In the genomic region with DNA sequence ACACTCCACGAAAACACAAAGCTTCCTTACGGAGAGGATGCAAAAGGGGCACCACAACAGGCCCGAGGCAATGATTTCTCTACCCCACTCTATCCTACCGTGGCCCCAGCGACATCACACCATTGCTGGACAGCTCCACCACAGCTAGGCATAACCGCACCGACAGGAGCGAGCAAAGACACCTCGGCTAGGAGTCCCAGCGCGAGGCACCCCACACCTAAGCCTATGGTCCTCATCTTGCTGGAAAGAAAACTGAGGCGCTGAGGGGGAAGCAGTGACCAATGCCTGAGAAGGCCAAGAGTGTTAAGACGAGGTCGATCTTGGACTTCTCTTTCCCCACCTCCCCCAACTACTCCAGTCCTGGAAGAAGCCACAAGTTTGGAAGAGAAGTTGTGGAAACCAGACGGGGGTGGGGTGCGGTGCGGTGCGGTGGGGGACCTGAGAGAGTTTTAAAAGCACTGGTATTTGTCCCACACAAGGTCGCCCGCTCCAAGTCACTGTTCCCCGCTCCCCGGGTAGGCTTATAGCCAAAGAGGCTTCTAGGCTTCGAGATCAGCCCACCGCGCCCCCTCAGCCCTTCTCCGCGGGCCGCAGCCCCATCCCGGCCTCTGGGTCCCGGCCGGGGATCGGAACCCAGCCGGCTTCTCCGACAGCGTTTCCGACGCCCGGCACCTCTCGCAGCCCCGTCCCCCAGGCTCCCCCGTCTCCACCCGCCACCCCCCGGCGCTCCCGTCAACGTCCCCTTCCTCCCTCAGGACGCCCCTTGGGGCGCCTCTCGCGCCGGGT, we compare ENCODE assay signal across 1 cellular context.
A peak's percentile ranks its signal among the peaks of the same experiment; 100 is the strongest.
TF ChIP-seq lines count a peak whose summit lies in the region.

No MANE protein-coding gene starts in this region.

TF ChIP-seq in K562, 482 proteins besides CTCF, POLR2A, EP300 and RAD21:
- no peak for TF ChIP-seq ZNF766 (CRISPR knock-in tag; conservative IDR thresholded peaks at IDR 0.05)
- TF ChIP-seq RBBP5 (IDR thresholded peaks at IDR 0.05; ENCODE audit: borderline replicate concordance, insufficient read depth, low read length, poor library complexity, severe bottlenecking) = peak; percentile 14
- 0 out of 2 replicates have a peak, but pooled peaks have one; percentile 35 for TF ChIP-seq CREM (IDR thresholded peaks at IDR 0.05; ENCODE audit: low read depth)
- 0 out of 2 replicates have a peak, but pooled peaks have one; percentile 23 for TF ChIP-seq TGIF2 (CRISPR knock-in tag; IDR thresholded peaks at IDR 0.05)
- TF ChIP-seq, protein P1, sequence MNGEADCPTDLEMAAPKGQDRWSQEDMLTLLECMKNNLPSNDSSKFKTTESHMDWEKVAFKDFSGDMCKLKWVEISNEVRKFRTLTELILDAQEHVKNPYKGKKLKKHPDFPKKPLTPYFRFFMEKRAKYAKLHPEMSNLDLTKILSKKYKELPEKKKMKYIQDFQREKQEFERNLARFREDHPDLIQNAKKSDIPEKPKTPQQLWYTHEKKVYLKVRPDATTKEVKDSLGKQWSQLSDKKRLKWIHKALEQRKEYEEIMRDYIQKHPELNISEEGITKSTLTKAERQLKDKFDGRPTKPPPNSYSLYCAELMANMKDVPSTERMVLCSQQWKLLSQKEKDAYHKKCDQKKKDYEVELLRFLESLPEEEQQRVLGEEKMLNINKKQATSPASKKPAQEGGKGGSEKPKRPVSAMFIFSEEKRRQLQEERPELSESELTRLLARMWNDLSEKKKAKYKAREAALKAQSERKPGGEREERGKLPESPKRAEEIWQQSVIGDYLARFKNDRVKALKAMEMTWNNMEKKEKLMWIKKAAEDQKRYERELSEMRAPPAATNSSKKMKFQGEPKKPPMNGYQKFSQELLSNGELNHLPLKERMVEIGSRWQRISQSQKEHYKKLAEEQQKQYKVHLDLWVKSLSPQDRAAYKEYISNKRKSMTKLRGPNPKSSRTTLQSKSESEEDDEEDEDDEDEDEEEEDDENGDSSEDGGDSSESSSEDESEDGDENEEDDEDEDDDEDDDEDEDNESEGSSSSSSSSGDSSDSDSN (IDR thresholded peaks at IDR 0.05; ENCODE audit: borderline replicate concordance in 1 of 2, low read depth in 2 of 2, low read length in 2 of 2) = peak in 1 of 2 experiments; percentile 63; a peak in 1 of 4 replicates
- TF ChIP-seq, protein P2, sequence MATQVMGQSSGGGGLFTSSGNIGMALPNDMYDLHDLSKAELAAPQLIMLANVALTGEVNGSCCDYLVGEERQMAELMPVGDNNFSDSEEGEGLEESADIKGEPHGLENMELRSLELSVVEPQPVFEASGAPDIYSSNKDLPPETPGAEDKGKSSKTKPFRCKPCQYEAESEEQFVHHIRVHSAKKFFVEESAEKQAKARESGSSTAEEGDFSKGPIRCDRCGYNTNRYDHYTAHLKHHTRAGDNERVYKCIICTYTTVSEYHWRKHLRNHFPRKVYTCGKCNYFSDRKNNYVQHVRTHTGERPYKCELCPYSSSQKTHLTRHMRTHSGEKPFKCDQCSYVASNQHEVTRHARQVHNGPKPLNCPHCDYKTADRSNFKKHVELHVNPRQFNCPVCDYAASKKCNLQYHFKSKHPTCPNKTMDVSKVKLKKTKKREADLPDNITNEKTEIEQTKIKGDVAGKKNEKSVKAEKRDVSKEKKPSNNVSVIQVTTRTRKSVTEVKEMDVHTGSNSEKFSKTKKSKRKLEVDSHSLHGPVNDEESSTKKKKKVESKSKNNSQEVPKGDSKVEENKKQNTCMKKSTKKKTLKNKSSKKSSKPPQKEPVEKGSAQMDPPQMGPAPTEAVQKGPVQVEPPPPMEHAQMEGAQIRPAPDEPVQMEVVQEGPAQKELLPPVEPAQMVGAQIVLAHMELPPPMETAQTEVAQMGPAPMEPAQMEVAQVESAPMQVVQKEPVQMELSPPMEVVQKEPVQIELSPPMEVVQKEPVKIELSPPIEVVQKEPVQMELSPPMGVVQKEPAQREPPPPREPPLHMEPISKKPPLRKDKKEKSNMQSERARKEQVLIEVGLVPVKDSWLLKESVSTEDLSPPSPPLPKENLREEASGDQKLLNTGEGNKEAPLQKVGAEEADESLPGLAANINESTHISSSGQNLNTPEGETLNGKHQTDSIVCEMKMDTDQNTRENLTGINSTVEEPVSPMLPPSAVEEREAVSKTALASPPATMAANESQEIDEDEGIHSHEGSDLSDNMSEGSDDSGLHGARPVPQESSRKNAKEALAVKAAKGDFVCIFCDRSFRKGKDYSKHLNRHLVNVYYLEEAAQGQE (CRISPR knock-in tag; IDR thresholded peaks at IDR 0.05; ENCODE audit: low read depth) = peak; percentile 90
- TF ChIP-seq CCNT2 (IDR thresholded peaks at IDR 0.05; ENCODE audit: borderline replicate concordance, extremely low read depth, insufficient read length, low read depth, low read length) = no peak
- TF ChIP-seq SRSF1 (IDR thresholded peaks at IDR 0.05; ENCODE audit: low read depth, low read length) = no peak
- no peak for TF ChIP-seq BCL6 (CRISPR knock-in tag; IDR thresholded peaks at IDR 0.05)
- no peak for TF ChIP-seq ZNF644 (tag; IDR thresholded peaks at IDR 0.05; ENCODE audit: low read depth)
- TF ChIP-seq EHMT2 (IDR thresholded peaks at IDR 0.05) = peak; percentile 92
- peak; percentile 84 for TF ChIP-seq MIER1 (IDR thresholded peaks at IDR 0.05; ENCODE audit: low read depth)
- TF ChIP-seq, protein P3, sequence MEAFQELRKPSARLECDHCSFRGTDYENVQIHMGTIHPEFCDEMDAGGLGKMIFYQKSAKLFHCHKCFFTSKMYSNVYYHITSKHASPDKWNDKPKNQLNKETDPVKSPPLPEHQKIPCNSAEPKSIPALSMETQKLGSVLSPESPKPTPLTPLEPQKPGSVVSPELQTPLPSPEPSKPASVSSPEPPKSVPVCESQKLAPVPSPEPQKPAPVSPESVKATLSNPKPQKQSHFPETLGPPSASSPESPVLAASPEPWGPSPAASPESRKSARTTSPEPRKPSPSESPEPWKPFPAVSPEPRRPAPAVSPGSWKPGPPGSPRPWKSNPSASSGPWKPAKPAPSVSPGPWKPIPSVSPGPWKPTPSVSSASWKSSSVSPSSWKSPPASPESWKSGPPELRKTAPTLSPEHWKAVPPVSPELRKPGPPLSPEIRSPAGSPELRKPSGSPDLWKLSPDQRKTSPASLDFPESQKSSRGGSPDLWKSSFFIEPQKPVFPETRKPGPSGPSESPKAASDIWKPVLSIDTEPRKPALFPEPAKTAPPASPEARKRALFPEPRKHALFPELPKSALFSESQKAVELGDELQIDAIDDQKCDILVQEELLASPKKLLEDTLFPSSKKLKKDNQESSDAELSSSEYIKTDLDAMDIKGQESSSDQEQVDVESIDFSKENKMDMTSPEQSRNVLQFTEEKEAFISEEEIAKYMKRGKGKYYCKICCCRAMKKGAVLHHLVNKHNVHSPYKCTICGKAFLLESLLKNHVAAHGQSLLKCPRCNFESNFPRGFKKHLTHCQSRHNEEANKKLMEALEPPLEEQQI (IDR thresholded peaks at IDR 0.05) = no peak
- TF ChIP-seq, protein P4, sequence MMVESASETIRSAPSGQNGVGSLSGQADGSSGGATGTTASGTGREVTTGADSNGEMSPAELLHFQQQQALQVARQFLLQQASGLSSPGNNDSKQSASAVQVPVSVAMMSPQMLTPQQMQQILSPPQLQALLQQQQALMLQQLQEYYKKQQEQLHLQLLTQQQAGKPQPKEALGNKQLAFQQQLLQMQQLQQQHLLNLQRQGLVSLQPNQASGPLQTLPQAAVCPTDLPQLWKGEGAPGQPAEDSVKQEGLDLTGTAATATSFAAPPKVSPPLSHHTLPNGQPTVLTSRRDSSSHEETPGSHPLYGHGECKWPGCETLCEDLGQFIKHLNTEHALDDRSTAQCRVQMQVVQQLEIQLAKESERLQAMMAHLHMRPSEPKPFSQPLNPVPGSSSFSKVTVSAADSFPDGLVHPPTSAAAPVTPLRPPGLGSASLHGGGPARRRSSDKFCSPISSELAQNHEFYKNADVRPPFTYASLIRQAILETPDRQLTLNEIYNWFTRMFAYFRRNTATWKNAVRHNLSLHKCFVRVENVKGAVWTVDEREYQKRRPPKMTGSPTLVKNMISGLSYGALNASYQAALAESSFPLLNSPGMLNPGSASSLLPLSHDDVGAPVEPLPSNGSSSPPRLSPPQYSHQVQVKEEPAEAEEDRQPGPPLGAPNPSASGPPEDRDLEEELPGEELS (CRISPR knock-in tag; IDR thresholded peaks at IDR 0.05; ENCODE audit: borderline replicate concordance) = no peak
- peak in 1 of 2 experiments; percentile 66; a peak in 1 of 4 replicates for TF ChIP-seq SIN3A (IDR thresholded peaks at IDR 0.05; ENCODE audit: borderline replicate concordance in 2 of 2, control insufficient read depth in 1 of 2, low read depth in 2 of 2, low read length in 2 of 2)
